In the genomic region with DNA sequence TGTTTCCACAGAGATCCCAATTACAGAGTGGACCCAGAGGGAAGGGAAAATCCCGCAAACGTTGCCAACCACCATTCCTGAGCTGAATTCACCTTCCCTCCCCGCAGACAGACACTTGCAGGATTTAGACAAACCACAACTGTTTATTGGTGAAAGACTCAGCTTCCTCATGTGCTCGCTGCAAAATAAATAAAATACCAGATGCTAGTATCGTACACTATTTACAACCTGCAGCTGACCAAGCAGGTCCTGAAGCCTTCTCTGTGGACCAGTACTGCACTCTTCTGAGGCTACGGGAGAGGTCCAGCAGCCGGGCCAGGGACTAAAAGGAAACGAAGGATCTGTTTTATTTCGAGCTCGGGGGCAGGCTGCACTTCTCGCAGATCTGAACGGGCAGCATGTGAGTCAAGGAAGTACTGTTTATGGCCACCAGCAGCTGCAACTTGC, we compare ENCODE assay signal across 10 cellular contexts. TPM values are rescaled to one million over a fixed set of nuclear protein-coding genes. Genes with fewer than 3 reads are reported as not detected.
DNase-seq lines count a peak whose midpoint lies in the region; ATAC-seq, FAIRE-seq and TF ChIP-seq lines count a peak whose summit lies in the region.
"Had no signal": no experiment of that assay in that cellular context is flagged by ENCODE, and none has a peak within 500 bp of the region (broad histone marks: within the 10 kb centered on the region; RNA-seq: fewer than 3 reads in every experiment).

No MANE protein-coding gene starts in this region.

- no peak for TF ChIP-seq POLR2A in H54 (IDR thresholded peaks at IDR 0.05; ENCODE audit: low read depth, low read length)

- no peak overlapping the region for H4K8ac ChIP-seq in neuronal stem cell (ENCODE audit: low read depth, low read length)

- no peak overlapping the region for H3K27ac ChIP-seq in CD8-positive, alpha-beta memory T cell (ENCODE audit: low read depth, low read length)
- H3K27ac ChIP-seq in duodenal mucosa (ENCODE audit: low read depth, low read length): no peak overlapping the region
- no peak overlapping the region for H3K27ac ChIP-seq in neuronal stem cell (replicated peaks; ENCODE audit: low read length)

- H3K9me3 ChIP-seq in CD8-positive, alpha-beta memory T cell (ENCODE audit: low read length): no peaks in the 10 kb centered on the region
- H3K9me3 ChIP-seq in NT2/D1 (ENCODE audit: insufficient read depth, low read length) (peaks cover 12% of the 10 kb centered on the region), duodenal mucosa (ENCODE audit: control insufficient read depth in 1 of 2, low read length in 2 of 2) (no peaks in the 10 kb centered on the region), neuronal stem cell (replicated peaks in 1 of 2; ENCODE audit: control insufficient read depth in 2 of 2, insufficient read depth in 1 of 2, low read depth in 1 of 2, low read length in 2 of 2) (no peaks in the 10 kb centered on the region)

- peaks cover 36 to 50% (median 37%) of the 10 kb centered on the region in 3 donors for H3K4me1 Mint-ChIP-seq in CD8-positive, alpha-beta memory T cell

- H3K23ac ChIP-seq in neuronal stem cell (ENCODE audit: low read depth, low read length, poor library complexity): peak overlapping the region; percentile 67

- H3K9ac ChIP-seq in NT2/D1 (ENCODE audit: insufficient read length, low read depth) (peak overlapping the region; percentile 44), duodenal mucosa (ENCODE audit: low read depth in 1 of 2, low read length in 2 of 2) (peak overlapping the region in 1 of 2 donors; percentile 18), neuronal stem cell (ENCODE audit: low read depth, low read length, poor library complexity) (no peak overlapping the region)

- H3K27me3 ChIP-seq in CD8-positive, alpha-beta memory T cell (ENCODE audit: insufficient read depth, low read length, poor library complexity, severe bottlenecking): peaks cover 70% of the 10 kb centered on the region
- peaks cover 88% of the 10 kb centered on the region for H3K27me3 ChIP-seq in NT2/D1 (ENCODE audit: insufficient read depth, insufficient read length)
- peaks cover 69 to 77% of the 10 kb centered on the region in 2 donors for H3K27me3 ChIP-seq in duodenal mucosa (ENCODE audit: control insufficient read depth in 1 of 2, insufficient read depth in 2 of 2, low read length in 2 of 2)
- H3K27me3 ChIP-seq in neuronal stem cell (ENCODE audit: control insufficient read depth in 3 of 3, insufficient read depth in 3 of 3, low read depth in 1 of 3, low read length in 3 of 3): peaks cover 45 to 88% (median 86%) of the 10 kb centered on the region in 3 experiments

- no peak for DNase-seq in CD8-positive, alpha-beta memory T cell
- DNase-seq in NT2/D1 (ENCODE audit: low read depth, low spot score) (no peak), neuronal stem cell (ENCODE audit: low spot score) (no peak), NCI-H128 (lab: John Stamatoyannopoulos, UW; ENCODE audit: unreplicated experiment) (no peak), H54 (ENCODE audit: insufficient read length, low spot score) (no peak), NOMO-1 treated with DMSO at 0.1 percent for 48 hours (lab: John Stamatoyannopoulos, UW; ENCODE audit: unreplicated experiment) (no peak)
- DNase-seq: NCI-H226 had no signal

- H3K4me1 ChIP-seq in CD8-positive, alpha-beta memory T cell (ENCODE audit: insufficient read depth, low read length): peaks cover 43% of the 10 kb centered on the region
- no peaks in the 10 kb centered on the region for H3K4me1 ChIP-seq in NT2/D1 (ENCODE audit: insufficient read depth, insufficient read length)
- H3K4me1 ChIP-seq in duodenal mucosa (ENCODE audit: control insufficient read depth in 1 of 2, insufficient read depth in 2 of 2, low read length in 2 of 2): peaks cover 19 to 53% of the 10 kb centered on the region in 2 donors
- H3K4me1 ChIP-seq in neuronal stem cell (ENCODE audit: control insufficient read depth in 2 of 2, insufficient read depth in 1 of 2, low read depth in 1 of 2, low read length in 2 of 2): peaks cover 11 to 16% of the 10 kb centered on the region in 2 donors

- WGBS in neuronal stem cell (ENCODE audit: extremely low coverage in 2 of 2, insufficient read length in 2 of 2, insufficient replicate concordance in 1 of 2), 2 donors: no CpG with 5 or more reads among the region's 12 CpGs

- peak overlapping the region; percentile 75 to 94 (median 85) for H3K4me3 Mint-ChIP-seq in CD8-positive, alpha-beta memory T cell

- no peak overlapping the region for H2AK5ac ChIP-seq in neuronal stem cell (ENCODE audit: low read depth, low read length)

- no peaks in the 10 kb centered on the region for H3K79me1 ChIP-seq in neuronal stem cell (ENCODE audit: low read depth, low read length)

- H3K4me3 ChIP-seq in CD8-positive, alpha-beta memory T cell (ENCODE audit: low read length): peak overlapping the region; percentile 23
- peak overlapping the region; percentile 19 for H3K4me3 ChIP-seq in NT2/D1 (ENCODE audit: insufficient read length, low read depth)
- H3K4me3 ChIP-seq in duodenal mucosa (ENCODE audit: low read depth in 1 of 2, low read length in 2 of 2): peak overlapping the region; percentile 71 to 77
- H3K4me3 ChIP-seq in neuronal stem cell (ENCODE audit: low read length in 2 of 2): no peak overlapping the region

- H3K36me3 ChIP-seq in CD8-positive, alpha-beta memory T cell (ENCODE audit: insufficient read depth, low read length): no peaks in the 10 kb centered on the region
- H3K36me3 ChIP-seq in NT2/D1 (ENCODE audit: insufficient read depth, insufficient read length, low read length) (no peaks in the 10 kb centered on the region), duodenal mucosa (ENCODE audit: control insufficient read depth in 1 of 2, insufficient read depth in 2 of 2, low read length in 2 of 2) (no peaks in the 10 kb centered on the region), neuronal stem cell (replicated peaks in 1 of 2; ENCODE audit: control insufficient read depth in 2 of 2, insufficient read depth in 2 of 2, low read length in 2 of 2) (no peaks in the 10 kb centered on the region)

- H3K36me3 Mint-ChIP-seq in CD8-positive, alpha-beta memory T cell: no peaks in the 10 kb centered on the region

- peaks cover 73 to 76% of the 10 kb centered on the region in 2 donors for H3K27me3 Mint-ChIP-seq in CD8-positive, alpha-beta memory T cell

- H3K4me2 ChIP-seq in neuronal stem cell (ENCODE audit: insufficient read depth, low read length, poor library complexity, severe bottlenecking): no peak overlapping the region

- no peak overlapping the region for H2BK12ac ChIP-seq in neuronal stem cell (ENCODE audit: low read length)

- H4K91ac ChIP-seq in neuronal stem cell (ENCODE audit: low read depth, low read length, poor library complexity): no peak overlapping the region

- no peak for ATAC-seq in GM18868 (IDR thresholded peaks at IDR 0.05; ENCODE audit: unreplicated experiment)

- FAIRE-seq in H54 (lab: Jason Lieb, UNC): no peak

- no peak overlapping the region for H3K4ac ChIP-seq in neuronal stem cell (ENCODE audit: low read length)

- POLR2A ChIA-PET in CD8-positive, alpha-beta memory T cell (lab: Charles Lee): no interaction called here

- H2AFZ ChIP-seq in neuronal stem cell (ENCODE audit: low read length): peak overlapping the region; percentile 99

- peak overlapping the region; percentile 2 for H3K18ac ChIP-seq in neuronal stem cell (ENCODE audit: low read length)

- no peak overlapping the region for H2BK15ac ChIP-seq in neuronal stem cell (ENCODE audit: low read length)

- no peak overlapping the region for H2BK5ac ChIP-seq in neuronal stem cell (ENCODE audit: low read length)

- peak overlapping the region in 2 of 8 donors; percentile 24 to 29 for H3K27ac Mint-ChIP-seq in CD8-positive, alpha-beta memory T cell

- no peak overlapping the region for H3K14ac ChIP-seq in neuronal stem cell (ENCODE audit: low read length)

- H2BK120ac ChIP-seq in neuronal stem cell (ENCODE audit: low read depth, low read length): no peak overlapping the region

- CTCF ChIA-PET in CD8-positive, alpha-beta memory T cell (lab: Charles Lee): interaction anchor here (0.9 to 2.0 kb wide), 5 partner anchors 9 to 72 kb away, joined by 3 to 7 read pairs (median 4); partner anchors contain the start of gene GPX8

- peaks cover 0 to 1% (median 0%) of the 10 kb centered on the region in 5 donors for H3K9me3 Mint-ChIP-seq in CD8-positive, alpha-beta memory T cell

RNA-seq across cellular contexts. Expression of gene CCNO, which starts 2.4 kb away (rescaled TPM):
- under 1 TPM in 1 of 2 experiments, not detected in 1; 0.20 TPM for total RNA-seq in CD8-positive, alpha-beta memory T cell
- polyA plus RNA-seq in CD8-positive, alpha-beta memory T cell: 0.12 TPM
- polyA plus RNA-seq in neuronal stem cell (2013, experiment 1 of 2): 0.53 TPM
- polyA plus RNA-seq in neuronal stem cell (2013, experiment 2 of 2): 0.55 TPM

RNA-seq across cellular contexts. Expression of gene MCIDAS, which starts 3.9 kb away (rescaled TPM):
- not detected for total RNA-seq in CD8-positive, alpha-beta memory T cell
- polyA plus RNA-seq in CD8-positive, alpha-beta memory T cell: not detected
- 0.03 TPM for polyA plus RNA-seq in neuronal stem cell (2013, experiment 1 of 2)
- polyA plus RNA-seq in neuronal stem cell (2013, experiment 2 of 2): 0.04 TPM
- total RNA-seq: glomerular endothelial cell had no signal

RNA-seq across cellular contexts. Expression of gene CDC20B, which starts 58.1 kb away (rescaled TPM):
- total RNA-seq in CD8-positive, alpha-beta memory T cell: under 1 TPM in 1 of 2 experiments, not detected in 1; 0.16 TPM
- not detected for polyA plus RNA-seq in CD8-positive, alpha-beta memory T cell
- not detected for polyA plus RNA-seq in neuronal stem cell (2013, experiment 1 of 2)
- 0.03 TPM for polyA plus RNA-seq in neuronal stem cell (2013, experiment 2 of 2)

Comparison
In these comparisons a context has a peak if more than half of its experiments do, and no peak if none do; other contexts are left out.
1. H3K4me3 ChIP-seq: peak in CD8-positive, alpha-beta memory T cell (single experiment), NT2/D1 (single experiment) and duodenal mucosa (2 of 2); none in neuronal stem cell (0 of 2).